ENCODE assay signal across 2 cellular contexts in the genomic region with DNA sequence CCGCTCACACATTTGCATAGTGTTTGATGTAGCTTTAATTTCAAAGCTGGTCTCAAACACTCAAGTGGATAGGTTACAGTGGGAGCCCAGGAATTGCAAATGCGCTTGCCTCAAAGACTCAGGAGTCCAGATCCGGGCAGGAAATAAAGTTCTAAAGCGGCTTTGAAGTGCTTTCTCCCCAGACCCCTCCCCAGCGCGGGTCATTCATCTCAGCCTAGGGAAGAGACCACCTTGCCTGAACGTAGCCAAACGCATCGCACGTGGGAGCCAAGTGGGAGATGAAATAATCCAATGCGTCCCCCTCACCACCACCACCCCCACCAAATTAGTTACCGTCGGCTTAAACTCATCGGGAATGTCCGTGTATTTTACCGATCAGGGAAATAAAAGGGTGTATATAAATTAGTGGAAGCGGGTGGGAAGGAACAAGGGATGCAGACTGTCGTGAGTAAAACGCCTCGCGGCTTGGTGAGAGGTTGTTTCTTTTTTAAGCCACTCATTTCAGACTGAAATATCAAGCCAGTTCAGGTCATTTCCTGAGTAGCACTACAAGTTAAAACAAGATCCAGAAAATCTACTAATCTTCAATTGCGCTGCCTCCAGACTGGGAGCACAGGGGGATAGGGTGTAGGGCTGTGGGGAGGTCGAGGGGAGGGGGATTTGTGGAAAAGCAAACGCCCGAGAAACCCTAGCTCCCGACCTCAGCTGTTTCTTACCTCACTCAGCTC.
TF ChIP-seq lines count a peak whose summit lies in the region.

No MANE protein-coding gene starts in this region.

TF ChIP-seq in SK-N-SH, 30 proteins besides CTCF, POLR2A, EP300 and RAD21:
- TF ChIP-seq IRF3 (IDR thresholded peaks at IDR 0.05; ENCODE audit: low read depth, low read length) (no peak), MXI1 (IDR thresholded peaks at IDR 0.05; ENCODE audit: low read depth, low read length) (peak; percentile 65), USF2 (IDR thresholded peaks at IDR 0.05; ENCODE audit: borderline replicate concordance, low read depth, low read length) (no peak), JUND (IDR thresholded peaks at IDR 0.05) (no peak), NRF1 (IDR thresholded peaks at IDR 0.05; ENCODE audit: low read depth, low read length) (no peak), FOXM1 (IDR thresholded peaks at IDR 0.05; ENCODE audit: low read depth) (no peak), FOXJ3 (CRISPR knock-in tag; IDR thresholded peaks at IDR 0.05) (no peak), MEF2A (IDR thresholded peaks at IDR 0.05; ENCODE audit: borderline replicate concordance, low read depth) (no peak), CHD2 (IDR thresholded peaks at IDR 0.05; ENCODE audit: low read length, partially characterized antibody) (no peak)

TF ChIP-seq in endothelial cell of umbilical vein, 7 proteins besides CTCF, POLR2A, EP300 and RAD21 (continued from another document):
- TF ChIP-seq FOS (IDR thresholded peaks at IDR 0.05; ENCODE audit: borderline replicate concordance, insufficient read depth, low read length) (no peak), EZH2 (IDR thresholded peaks at IDR 0.05; ENCODE audit: borderline replicate concordance, low read depth, low read length, severe bottlenecking) (no peak), MAX (IDR thresholded peaks at IDR 0.05; ENCODE audit: insufficient read depth, insufficient read length) (no peak)
